In the genomic region with DNA sequence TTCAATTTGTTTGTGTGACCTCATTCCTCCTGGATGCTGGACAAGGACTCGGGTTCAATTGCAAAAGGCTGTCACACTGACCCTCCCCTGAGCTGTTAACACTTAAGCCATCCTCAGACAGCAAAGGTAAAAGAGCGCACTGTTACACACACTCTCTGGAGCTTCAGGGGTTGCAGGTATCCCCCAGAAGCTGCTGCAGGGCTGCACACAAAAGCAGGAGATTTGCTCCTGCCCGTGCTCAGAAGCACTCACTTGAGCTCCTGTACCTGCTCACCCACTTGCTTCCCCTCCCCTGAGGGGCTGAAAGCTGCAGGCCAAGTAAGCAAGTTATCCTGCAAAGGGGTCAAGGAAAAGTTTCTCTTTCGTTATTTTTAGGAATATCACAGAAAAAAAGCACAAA, we compare ENCODE assay signal across 21 cellular contexts.
A peak's percentile ranks its signal among the peaks of the same experiment; 100 is the strongest.
DNase-seq lines count a peak whose midpoint lies in the region; ATAC-seq, FAIRE-seq and TF ChIP-seq lines count a peak whose summit lies in the region.
"Had no signal": no experiment of that assay in that cellular context is flagged by ENCODE, and none has a peak within 500 bp of the region (broad histone marks: within the 10 kb centered on the region; RNA-seq: fewer than 3 reads in every experiment).

No MANE protein-coding gene starts in this region.

- no CpG with 5 or more reads among the region's 4 CpGs for whole genome bisulfite sequencing in neuronal stem cell (ENCODE audit: extremely low coverage in 2 of 2, insufficient read length in 2 of 2, insufficient replicate concordance in 1 of 2), 2 donors

- no peak overlapping the region for H3K4me2 ChIP-seq in neuronal stem cell (ENCODE audit: insufficient read depth, low read length, poor library complexity, severe bottlenecking)
- H3K4me2 ChIP-seq: A549 had no signal

- H3K18ac ChIP-seq in neuronal stem cell (ENCODE audit: low read length) = no peak overlapping the region

- no peak overlapping the region for H2BK120ac ChIP-seq in neuronal stem cell (ENCODE audit: low read depth, low read length)

- H3K23ac ChIP-seq in neuronal stem cell (ENCODE audit: low read depth, low read length, poor library complexity) = no peak overlapping the region

- no peaks in the 10 kb centered on the region; the same call in 1 of the 2 replicates for H3K9me3 ChIP-seq in HUES48 (ENCODE audit: control insufficient read depth, insufficient read depth, low read length)
- H3K9me3 ChIP-seq in iPS-20b (ENCODE audit: insufficient read depth, low read depth, low read length) = no peaks in the 10 kb centered on the region
- no peaks in the 10 kb centered on the region for H3K9me3 ChIP-seq in neuronal stem cell (replicated peaks in 1 of 2; ENCODE audit: control insufficient read depth in 2 of 2, insufficient read depth in 1 of 2, low read depth in 1 of 2, low read length in 2 of 2)
- H3K9me3 ChIP-seq: A549, BE2C had no signal

- no peak overlapping the region for H2BK5ac ChIP-seq in neuronal stem cell (ENCODE audit: low read length)

- TF ChIP-seq CTCF in bronchial epithelial cell (IDR thresholded peaks at IDR 0.05; ENCODE audit: insufficient read depth, low read length, severe bottlenecking) (no peak), omental fat pad (IDR thresholded peaks at IDR 0.05) (no peak)

- H3K36me3 ChIP-seq in HUES48 (ENCODE audit: control insufficient read depth, insufficient read depth, low read length) (no peaks in the 10 kb centered on the region), bronchial epithelial cell (ENCODE audit: control insufficient read depth, insufficient read depth, low read length) (no peaks in the 10 kb centered on the region), iPS-20b (ENCODE audit: insufficient read depth, low read depth, low read length) (no peaks in the 10 kb centered on the region), neuronal stem cell (replicated peaks in 1 of 2; ENCODE audit: control insufficient read depth in 2 of 2, insufficient read depth in 2 of 2, low read length in 2 of 2) (no peaks in the 10 kb centered on the region)
- H3K36me3 ChIP-seq: BE2C had no signal

- no peak overlapping the region for H2BK12ac ChIP-seq in neuronal stem cell (ENCODE audit: low read length)

- no peak overlapping the region for H3K4ac ChIP-seq in neuronal stem cell (ENCODE audit: low read length)

- peak overlapping the region; percentile 52 for H2AFZ ChIP-seq in neuronal stem cell (ENCODE audit: low read length)

- H2BK15ac ChIP-seq in neuronal stem cell (ENCODE audit: low read length) = no peak overlapping the region

- no peak overlapping the region for H2AK5ac ChIP-seq in neuronal stem cell (ENCODE audit: low read depth, low read length)

- H3K27ac ChIP-seq in HUES48 (ENCODE audit: low read depth, low read length) = no peak overlapping the region
- H3K27ac ChIP-seq in iPS-20b (ENCODE audit: low read length) = no peak overlapping the region
- H3K27ac ChIP-seq in neuronal stem cell (replicated peaks; ENCODE audit: low read length) = no peak overlapping the region
- H3K27ac ChIP-seq: A549, C4-2B had no signal

- H3K4me3 ChIP-seq in HUES48 (ENCODE audit: low read depth, low read length) (peak overlapping the region; percentile 19; the same call in 1 of the 2 replicates), bronchial epithelial cell (ENCODE audit: low read depth, low read length) (no peak overlapping the region), iPS-20b (ENCODE audit: low read length) (peak overlapping the region; percentile 19; the same call in 1 of the 2 replicates), neuronal stem cell (ENCODE audit: low read length in 2 of 2) (no peak overlapping the region)
- H3K4me3 ChIP-seq: A549 had no signal

- H3K27me3 ChIP-seq in HUES48 (ENCODE audit: control insufficient read depth, insufficient read depth, low read length) (no peaks in the 10 kb centered on the region), bronchial epithelial cell (ENCODE audit: control insufficient read depth, insufficient read depth, low read length) (no peaks in the 10 kb centered on the region), iPS-20b (ENCODE audit: insufficient read depth, low read length) (no peaks in the 10 kb centered on the region), neuronal stem cell (ENCODE audit: control insufficient read depth in 3 of 3, insufficient read depth in 3 of 3, low read depth in 1 of 3, low read length in 3 of 3) (no peaks in the 10 kb centered on the region)
- H3K27me3 ChIP-seq: BE2C had no signal

- FAIRE-seq in bronchial epithelial cell (lab: Jason Lieb, UNC) (peak; percentile 70), RCC 7860 (lab: Jason Lieb, UNC) (no peak)
- FAIRE-seq: A549, D721Med, G401.6, GM12891, HepG2 had no signal

- ATAC-seq in omental fat pad (ENCODE audit: low FRiP score) = no peak
- ATAC-seq: A549, HCT116, HepG2 had no signal

- no peak overlapping the region for H4K91ac ChIP-seq in neuronal stem cell (ENCODE audit: low read depth, low read length, poor library complexity)

- H3K9ac ChIP-seq in HUES48 (ENCODE audit: low read depth, low read length) = no peak overlapping the region
- no peak overlapping the region for H3K9ac ChIP-seq in iPS-20b (ENCODE audit: low read depth, low read length)
- H3K9ac ChIP-seq in neuronal stem cell (ENCODE audit: low read depth, low read length, poor library complexity) = no peak overlapping the region

- no peak overlapping the region for H4K8ac ChIP-seq in neuronal stem cell (ENCODE audit: low read depth, low read length)

- H3K14ac ChIP-seq in neuronal stem cell (ENCODE audit: low read length) = no peak overlapping the region

- DNase-seq in bronchial epithelial cell (ENCODE audit: low read depth) (no peak), neuronal stem cell (ENCODE audit: low spot score) (no peak), NAMALWA (ENCODE audit: low spot score) (no peak), NCI-H2081 treated with DMSO at 0.1 percent for 48 hours (lab: John Stamatoyannopoulos, UW) (no peak), RCC 7860 (ENCODE audit: low spot score) (no peak), omental fat pad (ENCODE audit: low spot score) (no peak)
- DNase-seq: BE2C; CD4-positive, alpha-beta memory T cell; DMS153; DMS79 treated with DMSO at 0.1 percent for 48 hours; EL; GOT3 had no signal

- H3K4me1 ChIP-seq in HUES48 (ENCODE audit: control insufficient read depth, insufficient read depth, low read length) = no peaks in the 10 kb centered on the region
- H3K4me1 ChIP-seq in iPS-20b (ENCODE audit: insufficient read depth, low read length) = no peaks in the 10 kb centered on the region
- peaks cover 0 to 5% of the 10 kb centered on the region in 2 donors for H3K4me1 ChIP-seq in neuronal stem cell (ENCODE audit: control insufficient read depth in 2 of 2, insufficient read depth in 1 of 2, low read depth in 1 of 2, low read length in 2 of 2)
- H3K4me1 ChIP-seq: A549, BE2C had no signal

- H3K79me1 ChIP-seq in neuronal stem cell (ENCODE audit: low read depth, low read length) = no peaks in the 10 kb centered on the region

Comparison
In these comparisons a context has a peak if more than half of its experiments do, and no peak if none do; other contexts are left out.
1. H3K4me3 ChIP-seq: peak in HUES48 (single experiment) and iPS-20b (single experiment); none in bronchial epithelial cell (single experiment) and neuronal stem cell (0 of 2).